8 cellular contexts compared by ENCODE assay signal in the genomic region with DNA sequence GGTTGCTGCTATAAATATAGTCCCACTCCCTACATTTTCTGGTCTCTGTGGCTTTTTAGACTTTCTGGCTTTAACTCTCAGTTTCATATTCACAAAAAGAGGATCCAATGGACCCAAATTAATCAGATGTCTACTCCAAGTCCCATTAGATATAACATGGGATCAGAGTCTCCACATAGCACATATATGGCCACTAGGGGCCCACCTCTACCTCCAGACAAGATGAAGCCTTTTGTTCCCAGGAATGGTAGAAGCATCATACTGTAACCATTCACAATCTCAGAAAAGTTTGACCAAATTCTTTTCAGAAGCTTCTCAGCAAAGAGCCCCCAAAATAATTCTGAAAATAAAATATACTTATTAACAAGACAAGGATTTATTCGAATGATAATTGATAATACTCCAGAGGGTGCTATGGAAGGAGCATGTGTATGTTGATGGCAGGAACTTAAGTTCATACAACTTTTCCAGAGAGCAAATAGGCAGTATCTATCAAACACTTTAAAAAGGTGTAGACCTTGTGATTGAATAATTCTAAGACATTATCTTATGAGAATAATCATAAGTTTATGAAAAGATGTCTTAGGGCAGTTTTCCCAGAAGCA.
DNase-seq lines count a peak whose midpoint lies in the region; ATAC-seq and TF ChIP-seq lines count a peak whose summit lies in the region.

No MANE protein-coding gene starts in this region.

- no peaks in the 10 kb centered on the region for H3K27me3 Mint-ChIP-seq in stimulated activated naive B cell treated with anti-CD40 and anti-IgM and Interleukin-4, amounts not matched to agents 10 μg/mL and 1 μg/mL and 100 μg/mL, for 72 hours

- DNase-seq in BE2C (no peak), PC-3 (peak; percentile 38), globus pallidus (ENCODE audit: low spot score) (peak; percentile 39)
- DNase-seq in stimulated activated naive B cell treated with anti-CD40 and anti-IgM and Interleukin-4, amounts not matched to agents 10 μg/mL and 1 μg/mL and 100 μg/mL, for 72 hours = no peak
- no peak for DNase-seq in activated effector memory CD4-positive, alpha-beta T cell treated with anti-CD3 and anti-CD28 coated beads, Interleukin-2, amount 50 U/mL, for 16 hours

- no peak overlapping the region for H3K9ac ChIP-seq in PC-3 (ENCODE audit: low read length)

- H3K4me1 Mint-ChIP-seq in stimulated activated naive B cell treated with anti-CD40 and anti-IgM and Interleukin-4, amounts not matched to agents 10 μg/mL and 1 μg/mL and 100 μg/mL, for 72 hours = no peaks in the 10 kb centered on the region

- H3K9me2 ChIP-seq in PC-3 (replicated peaks; ENCODE audit: low read length) = no peaks in the 10 kb centered on the region

- H3K4me1 ChIP-seq in BE2C = no peaks in the 10 kb centered on the region
- H3K4me1 ChIP-seq in PC-3 (ENCODE audit: insufficient read depth, low read length) = no peaks in the 10 kb centered on the region

- no peak overlapping the region for H3K4me2 ChIP-seq in PC-3 (ENCODE audit: low read length)

- H3K4me3 ChIP-seq in BE2C (ENCODE audit: low read depth, low read length) (no peak overlapping the region), PC-3 (ENCODE audit: low read length) (no peak overlapping the region)

- no TSS peak for BruUV-seq in PC-3 (replicated peaks; lab: Mats Ljungman, UMichigan)

- H3K79me2 ChIP-seq in PC-3 (ENCODE audit: low read length) = no peaks in the 10 kb centered on the region

- H3F3A ChIP-seq in PC-3 (ENCODE audit: low read length, unreplicated experiment) = no peaks in the 10 kb centered on the region

- H3K36me3 ChIP-seq in BE2C = no peaks in the 10 kb centered on the region
- H3K36me3 ChIP-seq in PC-3 (ENCODE audit: low read depth, low read length) = no peaks in the 10 kb centered on the region

- POLR2A ChIA-PET in PC-3 (lab: Charles Lee; ENCODE audit: unreplicated experiment) = no interaction called here

- CTCF ChIA-PET in PC-3 (lab: Charles Lee) = no interaction called here

- no peak overlapping the region for H3K4me3 Mint-ChIP-seq in stimulated activated naive B cell treated with anti-CD40 and anti-IgM and Interleukin-4, amounts not matched to agents 10 μg/mL and 1 μg/mL and 100 μg/mL, for 72 hours

- H3K27me3 ChIP-seq in BE2C (no peaks in the 10 kb centered on the region), PC-3 (ENCODE audit: low read length) (peaks cover 10% of the 10 kb centered on the region; the same call in 1 of the 2 replicates)

- H4K20me1 ChIP-seq in PC-3 (ENCODE audit: low read length) = no peaks in the 10 kb centered on the region

- no peaks in the 10 kb centered on the region for H3K36me3 Mint-ChIP-seq in stimulated activated naive B cell treated with anti-CD40 and anti-IgM and Interleukin-4, amounts not matched to agents 10 μg/mL and 1 μg/mL and 100 μg/mL, for 72 hours

- H3K27ac Mint-ChIP-seq in stimulated activated naive B cell treated with anti-CD40 and anti-IgM and Interleukin-4, amounts not matched to agents 10 μg/mL and 1 μg/mL and 100 μg/mL, for 72 hours = no peak overlapping the region

- H3K9me3 Mint-ChIP-seq in stimulated activated naive B cell treated with anti-CD40 and anti-IgM and Interleukin-4, amounts not matched to agents 10 μg/mL and 1 μg/mL and 100 μg/mL, for 72 hours = no peaks in the 10 kb centered on the region

- intact Hi-C loops in PC-3 (cut with micrococcal nuclease) = loop anchor here (5.0 to 10.0 kb wide), 2 partner anchors 349 to 702 kb away; no protein-coding TSS in a partner anchor

- H3K9me3 ChIP-seq in BE2C (no peaks in the 10 kb centered on the region), PC-3 (ENCODE audit: low read length) (no peaks in the 10 kb centered on the region)

- TF ChIP-seq CTCF in BE2C (IDR thresholded peaks at IDR 0.05; ENCODE audit: low read depth, low read length) (peak; percentile 35), PC-3 (conservative IDR thresholded peaks at IDR 0.05; ENCODE audit: low read depth, low read length) (peak; percentile 79)

- ATAC-seq in GM18519 (IDR thresholded peaks at IDR 0.05; ENCODE audit: low FRiP score, unreplicated experiment) (peak; percentile 76), HG02938 (IDR thresholded peaks at IDR 0.05; ENCODE audit: unreplicated experiment) (peak; percentile 70), PC-3 (peak; percentile 74), HG02970 (IDR thresholded peaks at IDR 0.05; ENCODE audit: low FRiP score, unreplicated experiment) (no peak)
- ATAC-seq in stimulated activated naive B cell treated with anti-CD40 and anti-IgM and Interleukin-4, amounts not matched to agents 10 μg/mL and 1 μg/mL and 100 μg/mL, for 72 hours (replicated peaks) = peak; percentile 70 to 73

- H2AFZ ChIP-seq in PC-3 (ENCODE audit: low read length) = no peak overlapping the region

- no peak overlapping the region for H3K27ac ChIP-seq in PC-3 (ENCODE audit: low read length)

Comparison
In these comparisons a context has a peak if more than half of its experiments do, and no peak if none do; other contexts are left out.
1. DNase-seq: peak in PC-3 (single experiment) and globus pallidus (single experiment); none in BE2C (single experiment), stimulated activated naive B cell treated with anti-CD40 and anti-IgM and Interleukin-4, amounts not matched to agents 10 μg/mL and 1 μg/mL and 100 μg/mL, for 72 hours (single experiment) and activated effector memory CD4-positive, alpha-beta T cell treated with anti-CD3 and anti-CD28 coated beads, Interleukin-2, amount 50 U/mL, for 16 hours (single experiment).